Comparison of ENCODE assay signal across 9 cellular contexts in genomic region chr20:35284992-35285805, GRCh38. TPM values are rescaled to one million over a fixed set of nuclear protein-coding genes. Genes with fewer than 3 reads are reported as not detected.
A peak's percentile ranks its signal among the peaks of the same experiment; 100 is the strongest.
DNase-seq lines count a peak whose midpoint lies in the region; FAIRE-seq and TF ChIP-seq lines count a peak whose summit lies in the region.
"Had no signal": no experiment of that assay in that cellular context is flagged by ENCODE, and none has a peak within 500 bp of the region (broad histone marks: within the 10 kb centered on the region; RNA-seq: fewer than 3 reads in every experiment).

No MANE protein-coding gene starts in this region.

- H3K9me3 ChIP-seq in HUES48 (ENCODE audit: control insufficient read depth, insufficient read depth, low read length) (no peaks in the 10 kb centered on the region), mononuclear cell (ENCODE audit: low read depth, low read length) (no peaks in the 10 kb centered on the region)

- H3K4me3 ChIP-seq in AG04449 (ENCODE audit: low read depth, low read length) (peak overlapping the region; percentile 92), HUES48 (ENCODE audit: low read depth, low read length) (peak overlapping the region; percentile 98), bronchial epithelial cell (ENCODE audit: low read depth, low read length) (peak overlapping the region; percentile 90), mononuclear cell (ENCODE audit: low read length) (peak overlapping the region; percentile 80)

- peak overlapping the region; percentile 47 for H3K9ac ChIP-seq in HUES48 (ENCODE audit: low read depth, low read length)

- no peak for DNase-seq in AG04449 (ENCODE audit: low read depth, low spot score)
- DNase-seq in bronchial epithelial cell (ENCODE audit: low read depth), result no peak
- no peak for DNase-seq in GM19239 (ENCODE audit: insufficient read length, low spot score)
- no peak for DNase-seq in NCI-H146 (lab: John Stamatoyannopoulos, UW)
- no peak for DNase-seq in effector CD4-positive, alpha-beta T cell
- no peak for DNase-seq in foreskin melanocyte

- H3K27me3 ChIP-seq in HUES48 (ENCODE audit: control insufficient read depth, insufficient read depth, low read length) (no peaks in the 10 kb centered on the region), bronchial epithelial cell (ENCODE audit: control insufficient read depth, insufficient read depth, low read length) (no peaks in the 10 kb centered on the region), mononuclear cell (ENCODE audit: insufficient read depth, low read length) (no peaks in the 10 kb centered on the region)

- TF ChIP-seq CTCF in AG04449 (IDR thresholded peaks at IDR 0.05; ENCODE audit: insufficient read depth, low read length, missing control alignments) (no peak), bronchial epithelial cell (IDR thresholded peaks at IDR 0.05; ENCODE audit: insufficient read depth, low read length, severe bottlenecking) (no peak)

- H3K36me3 ChIP-seq in HUES48 (ENCODE audit: control insufficient read depth, insufficient read depth, low read length) (peaks cover 25% of the 10 kb centered on the region), bronchial epithelial cell (ENCODE audit: control insufficient read depth, insufficient read depth, low read length) (peaks cover 10% of the 10 kb centered on the region)

- POLR2A ChIA-PET in AG04449 (lab: Yijun Ruan, JAX), result interaction anchor here (1.1 to 1.4 kb wide), 4 partner anchors 17 to 37 kb away, joined by 3 to 6 read pairs (median 4); no protein-coding TSS in a partner anchor

- CTCF ChIA-PET in AG04449 (lab: Yijun Ruan, JAX), result interaction anchor here (0.9 to 5.0 kb wide), 10 partner anchors 8 to 163 kb away, joined by 3 to 42 read pairs (median 8); partner anchors contain the start of gene GDF5

- peak overlapping the region; percentile 89 for H3K27ac ChIP-seq in HUES48 (ENCODE audit: low read depth, low read length)

- FAIRE-seq in bronchial epithelial cell (lab: Jason Lieb, UNC), result no peak
- no peak for FAIRE-seq in GM19239 (lab: Jason Lieb, UNC)

- peaks cover 5% of the 10 kb centered on the region; the same call in 1 of the 2 replicates for H3K4me1 ChIP-seq in HUES48 (ENCODE audit: control insufficient read depth, insufficient read depth, low read length)
- peaks cover 19% of the 10 kb centered on the region for H3K4me1 ChIP-seq in mononuclear cell (ENCODE audit: insufficient read depth, low read length)

RNA-seq across cellular contexts. Expression of gene EIF6, which starts 0.6 kb away (rescaled TPM):
- 226 and 370 TPM in 2 replicates for total RNA-seq in bronchial epithelial cell
- total RNA-seq in mononuclear cell, result 33.9 TPM

RNA-seq across cellular contexts. Expression of gene FAM83C, which starts 7.0 kb away (rescaled TPM):
- total RNA-seq in bronchial epithelial cell (0.26 and 0.64 TPM in 2 replicates), mononuclear cell (not detected)
- total RNA-seq: glomerular endothelial cell had no signal

RNA-seq across cellular contexts. Expression of gene MMP24OS, which starts 7.3 kb away (rescaled TPM):
- total RNA-seq in bronchial epithelial cell (5.0 and 6.9 TPM in 2 replicates), mononuclear cell (20.1 TPM)

RNA-seq across cellular contexts. Expression of gene MMP24, which starts 58.7 kb away (rescaled TPM):
- under 0.01 TPM in 1 of 2 replicates, not detected in the other for total RNA-seq in bronchial epithelial cell
- not detected for total RNA-seq in mononuclear cell
